In genomic region chr14:74400919-74401503, GRCh38 we compare ENCODE assay signal across 10 cellular contexts. TPM values are rescaled to one million over a fixed set of nuclear protein-coding genes. Genes with fewer than 3 reads are reported as not detected.
DNase-seq lines count a peak whose midpoint lies in the region; ATAC-seq lines count a peak whose summit lies in the region.
"Had no signal": no experiment of that assay in that cellular context is flagged by ENCODE, and none has a peak within 500 bp of the region (broad histone marks: within the 10 kb centered on the region; RNA-seq: fewer than 3 reads in every experiment).

No MANE protein-coding gene starts in this region.

- H4K91ac ChIP-seq in neuronal stem cell (ENCODE audit: low read depth, low read length, poor library complexity): no peak overlapping the region

- no peaks in the 10 kb centered on the region for H3K9me3 Mint-ChIP-seq in activated naive CD8-positive, alpha-beta T cell treated with anti-CD3 and anti-CD28 coated beads, Interleukin-2, amount 10 ng/mL, durations not matched to agents 7 days and 5 days

- H3K4me1 ChIP-seq in neuronal stem cell (ENCODE audit: control insufficient read depth in 2 of 2, insufficient read depth in 1 of 2, low read depth in 1 of 2, low read length in 2 of 2): peaks cover 13 to 26% of the 10 kb centered on the region in 2 donors

- no peak overlapping the region for H3K14ac ChIP-seq in neuronal stem cell (ENCODE audit: low read length)

- H2BK15ac ChIP-seq in neuronal stem cell (ENCODE audit: low read length): peak overlapping the region; percentile 82

- peaks cover 17% of the 10 kb centered on the region for H3K27me3 Mint-ChIP-seq in activated naive CD8-positive, alpha-beta T cell treated with anti-CD3 and anti-CD28 coated beads, Interleukin-2, amount 10 ng/mL, durations not matched to agents 7 days and 5 days

- POLR2A ChIA-PET in activated naive CD8-positive, alpha-beta T cell treated with anti-CD3 and anti-CD28 coated beads, Interleukin-2, amount 10 ng/mL, durations not matched to agents 7 days and 5 days (lab: Charles Lee): interaction anchor here (1.5 to 1.6 kb wide), 2 partner anchors 92 to 99 kb away, joined by 3 to 4 read pairs; partner anchors contain the start of genes ISCA2 and NPC2

- peak overlapping the region; percentile 16 for H2AK5ac ChIP-seq in neuronal stem cell (ENCODE audit: low read depth, low read length)

- H3K4me2 ChIP-seq in neuronal stem cell (ENCODE audit: insufficient read depth, low read length, poor library complexity, severe bottlenecking): no peak overlapping the region

- H2BK5ac ChIP-seq in neuronal stem cell (ENCODE audit: low read length): no peak overlapping the region

- H3K4me3 ChIP-seq in neuronal stem cell (ENCODE audit: low read length in 2 of 2): no peak overlapping the region
- H3K4me3 ChIP-seq: MG63 had no signal

- peak overlapping the region; percentile 84 for H3K18ac ChIP-seq in neuronal stem cell (ENCODE audit: low read length)

- H3K23ac ChIP-seq in neuronal stem cell (ENCODE audit: low read depth, low read length, poor library complexity): no peak overlapping the region

- no peak overlapping the region for H2BK120ac ChIP-seq in neuronal stem cell (ENCODE audit: low read depth, low read length)

- DNase-seq in activated naive CD8-positive, alpha-beta T cell treated with anti-CD3 and anti-CD28 coated beads, Interleukin-2, amount 10 ng/mL, durations not matched to agents 7 days and 5 days: no peak
- DNase-seq in neuronal stem cell (ENCODE audit: low spot score) (no peak), NCI-H128 (lab: John Stamatoyannopoulos, UW; ENCODE audit: unreplicated experiment) (no peak), HT-29 (ENCODE audit: low spot score) (no peak), AG08396 (ENCODE audit: low spot score) (no peak)
- DNase-seq: amniotic stem cell, foreskin melanocyte, MG63 had no signal

- WGBS in neuronal stem cell (ENCODE audit: extremely low coverage in 2 of 2, insufficient read length in 2 of 2, insufficient replicate concordance in 1 of 2), 2 donors: no CpG with 5 or more reads among the region's 8 CpGs

- no peak overlapping the region for H3K4ac ChIP-seq in neuronal stem cell (ENCODE audit: low read length)

- H3K27me3 ChIP-seq in neuronal stem cell (ENCODE audit: control insufficient read depth in 3 of 3, insufficient read depth in 3 of 3, low read depth in 1 of 3, low read length in 3 of 3): peaks cover 0 to 58% (median 0%) of the 10 kb centered on the region in 3 experiments
- H3K27me3 ChIP-seq: MG63 had no signal

- peak overlapping the region; percentile 89 for H3K27ac Mint-ChIP-seq in activated naive CD8-positive, alpha-beta T cell treated with anti-CD3 and anti-CD28 coated beads, Interleukin-2, amount 10 ng/mL, durations not matched to agents 7 days and 5 days

- H3K9me3 ChIP-seq in neuronal stem cell (replicated peaks in 1 of 2; ENCODE audit: control insufficient read depth in 2 of 2, insufficient read depth in 1 of 2, low read depth in 1 of 2, low read length in 2 of 2): no peaks in the 10 kb centered on the region
- H3K9me3 ChIP-seq: MG63 had no signal

- ATAC-seq in GM18498 (IDR thresholded peaks at IDR 0.05; ENCODE audit: unreplicated experiment) (peak; percentile 2), HG02840 (IDR thresholded peaks at IDR 0.05; ENCODE audit: low FRiP score, unreplicated experiment) (peak; percentile 19)
- peak; percentile 2 for ATAC-seq in activated naive CD8-positive, alpha-beta T cell treated with anti-CD3 and anti-CD28 coated beads, Interleukin-2, amount 10 ng/mL, durations not matched to agents 7 days and 5 days (ENCODE audit: low read depth)

- no peak overlapping the region for H3K27ac ChIP-seq in neuronal stem cell (replicated peaks; ENCODE audit: low read length)

- H2BK12ac ChIP-seq in neuronal stem cell (ENCODE audit: low read length): no peak overlapping the region

- H3K9ac ChIP-seq in neuronal stem cell (ENCODE audit: low read depth, low read length, poor library complexity): no peak overlapping the region

- no peak overlapping the region for H4K8ac ChIP-seq in neuronal stem cell (ENCODE audit: low read depth, low read length)

- H3K36me3 Mint-ChIP-seq in activated naive CD8-positive, alpha-beta T cell treated with anti-CD3 and anti-CD28 coated beads, Interleukin-2, amount 10 ng/mL, durations not matched to agents 7 days and 5 days: no peaks in the 10 kb centered on the region

- H2AFZ ChIP-seq in neuronal stem cell (ENCODE audit: low read length): peak overlapping the region; percentile 92

- peaks cover 3% of the 10 kb centered on the region for H3K79me1 ChIP-seq in neuronal stem cell (ENCODE audit: low read depth, low read length)

- H3K4me1 Mint-ChIP-seq in activated naive CD8-positive, alpha-beta T cell treated with anti-CD3 and anti-CD28 coated beads, Interleukin-2, amount 10 ng/mL, durations not matched to agents 7 days and 5 days: peaks cover 19% of the 10 kb centered on the region

- no peaks in the 10 kb centered on the region for H3K36me3 ChIP-seq in neuronal stem cell (replicated peaks in 1 of 2; ENCODE audit: control insufficient read depth in 2 of 2, insufficient read depth in 2 of 2, low read length in 2 of 2)
- H3K36me3 ChIP-seq: MG63 had no signal

- peak overlapping the region; percentile 66 for H3K4me3 Mint-ChIP-seq in activated naive CD8-positive, alpha-beta T cell treated with anti-CD3 and anti-CD28 coated beads, Interleukin-2, amount 10 ng/mL, durations not matched to agents 7 days and 5 days

RNA-seq across cellular contexts. Expression of gene SYNDIG1L, which starts 25.0 kb away (rescaled TPM):
- not detected for total RNA-seq in activated naive CD8-positive, alpha-beta T cell treated with anti-CD3 and anti-CD28 coated beads, Interleukin-2, amount 10 ng/mL, durations not matched to agents 7 days and 5 days
- polyA plus RNA-seq in neuronal stem cell (2013, experiment 1 of 2): 1.8 TPM
- 1.7 TPM for polyA plus RNA-seq in neuronal stem cell (2013, experiment 2 of 2)
- total RNA-seq in HT-29 (2014; rRNA removed; shearing (Covaris generic)): not detected in 2 replicates

RNA-seq across cellular contexts. Expression of gene VRTN, which starts 52.7 kb away (rescaled TPM):
- not detected for total RNA-seq in activated naive CD8-positive, alpha-beta T cell treated with anti-CD3 and anti-CD28 coated beads, Interleukin-2, amount 10 ng/mL, durations not matched to agents 7 days and 5 days
- 7.8 TPM for polyA plus RNA-seq in neuronal stem cell (2013, experiment 1 of 2)
- 7.5 TPM for polyA plus RNA-seq in neuronal stem cell (2013, experiment 2 of 2)
- 3.2 and 4.1 TPM in 2 replicates for total RNA-seq in HT-29 (2014; rRNA removed; shearing (Covaris generic))
